Comparison of ENCODE assay signal across 13 cellular contexts in the genomic region with DNA sequence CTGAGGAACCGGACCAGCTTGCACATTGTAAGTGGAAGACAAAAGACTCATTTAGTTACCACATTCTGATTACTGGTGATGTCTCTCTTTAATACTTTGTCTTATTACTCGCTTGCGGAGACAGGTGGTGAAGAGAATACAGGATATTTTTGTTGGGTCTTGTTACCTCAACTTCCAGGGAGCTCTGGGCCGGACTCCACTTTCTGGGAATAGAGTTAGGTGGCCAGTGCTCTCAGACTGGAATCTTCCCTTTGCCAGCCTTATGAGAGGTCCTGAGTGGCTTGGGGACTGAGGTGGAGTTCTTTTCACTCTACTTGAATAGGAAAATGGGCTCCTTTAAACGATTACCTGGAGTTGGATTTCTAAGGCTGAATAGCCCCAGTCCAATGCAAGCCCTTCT. TPM values are rescaled to one million over a fixed set of nuclear protein-coding genes. Genes with fewer than 3 reads are reported as not detected.
DNase-seq lines count a peak whose midpoint lies in the region; ATAC-seq, FAIRE-seq and TF ChIP-seq lines count a peak whose summit lies in the region.
"Had no signal": no experiment of that assay in that cellular context is flagged by ENCODE, and none has a peak within 500 bp of the region (broad histone marks: within the 10 kb centered on the region; RNA-seq: fewer than 3 reads in every experiment).

No MANE protein-coding gene starts in this region.

- H3K9me3 ChIP-seq in SK-N-SH (no peaks in the 10 kb centered on the region), SJCRH30 (replicated peaks) (no peaks in the 10 kb centered on the region), endothelial cell of umbilical vein (replicated peaks; ENCODE audit: control insufficient read depth, insufficient read depth, low read length) (no peaks in the 10 kb centered on the region)
- H3K9me3 ChIP-seq: tibial nerve had no signal

- H3K36me3 ChIP-seq in SK-N-SH (replicated peaks in 1 of 2; ENCODE audit: control insufficient read depth in 1 of 2, insufficient read depth in 2 of 2, low read length in 1 of 2) (no peaks in the 10 kb centered on the region), SJCRH30 (no peaks in the 10 kb centered on the region), endothelial cell of umbilical vein (ENCODE audit: control insufficient read depth in 2 of 2, extremely low read depth in 1 of 2, insufficient read depth in 2 of 2, low read length in 2 of 2) (no peaks in the 10 kb centered on the region)
- H3K36me3 ChIP-seq: tibial nerve had no signal

- no TSS peak for BruUV-seq in endothelial cell of umbilical vein (replicated peaks; lab: Mats Ljungman, UMichigan)

- H2AFZ ChIP-seq in SK-N-SH (ENCODE audit: low read depth) = no peak overlapping the region
- no peak overlapping the region for H2AFZ ChIP-seq in endothelial cell of umbilical vein (ENCODE audit: low read depth, low read length)

- no peak for TF ChIP-seq POLR2A in endothelial cell of umbilical vein (IDR thresholded peaks at IDR 0.05; ENCODE audit: low read depth, low read length)

- intact Hi-C loops in endothelial cell of umbilical vein (cut with micrococcal nuclease) (loop anchor here (10.0 kb wide), 1 partner anchor 343 kb away; the partner anchor contains the start of gene GNPDA1), sciatic nerve (cut with DNase I) (no loop called here)

- no peaks in the 10 kb centered on the region for H3K9me1 ChIP-seq in endothelial cell of umbilical vein (replicated peaks; ENCODE audit: control insufficient read depth, extremely low read depth, insufficient read depth, low read length)

- H3K4me3 ChIP-seq in SK-N-SH (ENCODE audit: low read depth in 2 of 2, low read length in 1 of 2) (no peak overlapping the region), SJCRH30 (no peak overlapping the region), endothelial cell of umbilical vein (replicated peaks in 1 of 3; ENCODE audit: insufficient read depth in 1 of 3, low read depth in 1 of 3, low read length in 3 of 3) (no peak overlapping the region)

- DNase-seq in SK-N-SH = no peak
- no peak for DNase-seq in SJCRH30
- DNase-seq in endothelial cell of umbilical vein (ENCODE audit: low read depth, low spot score) = no peak
- peak; percentile 40 for DNase-seq in sciatic nerve (ENCODE audit: low spot score)
- no peak for DNase-seq in NCI-H226
- DNase-seq in nucleus accumbens (lab: John Stamatoyannopoulos, UW) = no peak
- DNase-seq in COR-L47 (lab: John Stamatoyannopoulos, UW) = no peak
- DNase-seq: Kasumi-1, NCI-H510A treated with DMSO at 0.1 percent for 48 hours had no signal

- H3K4me2 ChIP-seq in SK-N-SH (peak overlapping the region; percentile 96), endothelial cell of umbilical vein (ENCODE audit: insufficient read depth, low read length) (no peak overlapping the region)

- no peak for TF ChIP-seq EP300 in SK-N-SH (IDR thresholded peaks at IDR 0.05; ENCODE audit: borderline replicate concordance in 1 of 2, low read depth in 1 of 2, low read length in 1 of 2)

- peaks cover 39% of the 10 kb centered on the region for H3K79me2 ChIP-seq in SK-N-SH (ENCODE audit: insufficient read depth)
- no peaks in the 10 kb centered on the region for H3K79me2 ChIP-seq in endothelial cell of umbilical vein (ENCODE audit: control insufficient read depth, insufficient read depth, low read length)

- CTCF ChIA-PET in SK-N-SH (lab: Yijun Ruan, JAX) (interaction anchor here (0.6 to 5.4 kb wide), 6 partner anchors 10 to 355 kb away, joined by 3 to 58 read pairs (median 4); no protein-coding TSS in a partner anchor), endothelial cell of umbilical vein (lab: Charles Lee) (interaction anchor here (0.8 to 3.6 kb wide), 6 partner anchors 31 to 191 kb away, joined by 3 to 32 read pairs (median 4); partner anchors contain the start of gene SPRY4)

- H3K27me3 ChIP-seq in SK-N-SH (ENCODE audit: insufficient read depth) (no peaks in the 10 kb centered on the region), SJCRH30 (no peaks in the 10 kb centered on the region), endothelial cell of umbilical vein (ENCODE audit: control insufficient read depth in 2 of 2, insufficient read depth in 2 of 2, low read length in 2 of 2) (no peaks in the 10 kb centered on the region)

- TF ChIP-seq CTCF in SK-N-SH (IDR thresholded peaks at IDR 0.05) = no peak
- no peak for TF ChIP-seq CTCF in endothelial cell of umbilical vein (IDR thresholded peaks at IDR 0.05; ENCODE audit: extremely low read depth in 1 of 2, insufficient read depth in 1 of 2, low read depth in 1 of 2, low read length in 2 of 2)

- no peaks in the 10 kb centered on the region for H3K9me2 ChIP-seq in SK-N-SH

- H3K27ac ChIP-seq in SK-N-SH (ENCODE audit: low read depth in 2 of 2, low read length in 1 of 2) = peak overlapping the region; percentile 98 to 99
- peak overlapping the region; percentile 98 for H3K27ac ChIP-seq in SJCRH30
- H3K27ac ChIP-seq in endothelial cell of umbilical vein (ENCODE audit: insufficient read depth, low read depth, low read length) = peak overlapping the region; percentile 74

- no peaks in the 10 kb centered on the region for H4K20me1 ChIP-seq in SK-N-SH (ENCODE audit: insufficient read depth)
- no peaks in the 10 kb centered on the region for H4K20me1 ChIP-seq in endothelial cell of umbilical vein (replicated peaks; ENCODE audit: control insufficient read depth, extremely low read depth, insufficient read depth, low read length)

- peaks cover 34% of the 10 kb centered on the region for H3F3A ChIP-seq in SK-N-SH (replicated peaks; ENCODE audit: insufficient read depth)

- POLR2A ChIA-PET in SK-N-SH (lab: Yijun Ruan, JAX) (interaction anchor here (0.6 to 3.0 kb wide), 3 partner anchors 32 to 205 kb away, joined by 3 to 23 read pairs (median 4); partner anchors contain the start of gene SPRY4), endothelial cell of umbilical vein (lab: Charles Lee) (interaction anchor here (1.0 kb wide), 1 partner anchor 38 kb away, joined by 4 read pairs; no protein-coding TSS in a partner anchor)

- H3K4me1 ChIP-seq in SK-N-SH (ENCODE audit: control insufficient read depth in 1 of 2, insufficient read depth in 2 of 2, low read depth in 1 of 2, low read length in 1 of 2) = peaks cover 39 to 42% of the 10 kb centered on the region in 2 experiments
- H3K4me1 ChIP-seq in SJCRH30 = peaks cover 33% of the 10 kb centered on the region
- H3K4me1 ChIP-seq in endothelial cell of umbilical vein (ENCODE audit: control insufficient read depth, extremely low read depth, insufficient read depth, low read length) = peaks cover 40% of the 10 kb centered on the region

- no peak for ATAC-seq in SK-N-SH treated with all-trans-retinoic acid at 6 μM for 48 hours
- no peak for ATAC-seq in sciatic nerve

- no peak for TF ChIP-seq RAD21 in SK-N-SH (IDR thresholded peaks at IDR 0.05; ENCODE audit: low read length)

- WGBS in SK-N-SH (ENCODE audit: low lambda C conversion rate) = 98% methylated on average over 5 of the region's 5 CpGs

- H3K9ac ChIP-seq in SK-N-SH (peak overlapping the region; percentile 96; the same call in 1 of the 2 replicates), endothelial cell of umbilical vein (replicated peaks; ENCODE audit: extremely low read depth, insufficient read depth, low read length) (no peak overlapping the region)

- FAIRE-seq in endothelial cell of umbilical vein (lab: Jason Lieb, UNC) = no peak
- FAIRE-seq: A204.1, TTC549 had no signal

- dilution Hi-C loops in endothelial cell of umbilical vein (cut with MboI; ENCODE audit: extremely low pct_ligation_motif_present, low sequenced_read_pairs) = no loop called here

TF ChIP-seq in SK-N-SH, 30 proteins besides CTCF, POLR2A, EP300 and RAD21 (continues in another document):
- no peak for TF ChIP-seq FOSL2 (IDR thresholded peaks at IDR 0.05; ENCODE audit: borderline replicate concordance, low read depth)
- TF ChIP-seq TCF12 (IDR thresholded peaks at IDR 0.05) = no peak

TF ChIP-seq in SK-N-SH treated with all-trans-retinoic acid at 6 μM for 48 hours, 23 proteins besides CTCF, POLR2A, EP300 and RAD21 (continues in another document):
- TF ChIP-seq ISL1 (CRISPR knock-in tag; IDR thresholded peaks at IDR 0.05) (no peak), ZNF8 (CRISPR knock-in tag; IDR thresholded peaks at IDR 0.05) (no peak), ZFP3 (CRISPR knock-in tag; IDR thresholded peaks at IDR 0.05) (no peak)

TF ChIP-seq in endothelial cell of umbilical vein, 7 proteins besides CTCF, POLR2A, EP300 and RAD21:
- no peak for TF ChIP-seq JUN (IDR thresholded peaks at IDR 0.05; ENCODE audit: borderline replicate concordance, insufficient read depth, insufficient read length, low read depth)
- no peak for TF ChIP-seq MYC (IDR thresholded peaks at IDR 0.05; ENCODE audit: low read depth, low read length)
- no peak for TF ChIP-seq GATA2 (IDR thresholded peaks at IDR 0.05; ENCODE audit: insufficient read depth, insufficient read length, low read depth, low read length)
- no peak for TF ChIP-seq POLR2AphosphoS5 (IDR thresholded peaks at IDR 0.05; ENCODE audit: insufficient read depth, low read depth, low read length)

RNA-seq across cellular contexts. Expression of gene SPRY4, which starts 33.3 kb away (rescaled TPM):
- polyA plus RNA-seq in SK-N-SH (2012; rRNA removed) (12.2 and 18.0 TPM in 2 replicates), endothelial cell of umbilical vein (9.3 and 11.0 TPM in 2 replicates)
- 6.7 and 9.0 TPM in 2 replicates for polyA plus RNA-seq in SK-N-SH (2012; cell fraction: cytosol; rRNA removed)
- 49.5 and 71.0 TPM in 2 replicates for polyA plus RNA-seq in SK-N-SH (2012; cell fraction: nucleus; rRNA removed)
- total RNA-seq in SJCRH30 (2014; rRNA removed; shearing (Covaris generic)) = 41.6 and 41.7 TPM in 2 replicates
- total RNA-seq in endothelial cell of umbilical vein (33.9 and 49.5 TPM in 2 replicates), sciatic nerve (59.3 TPM)
- polyA plus RNA-seq in endothelial cell of umbilical vein (2011; cell fraction: cytosol; rRNA removed) = 5.0 and 5.8 TPM in 2 replicates
- polyA plus RNA-seq in endothelial cell of umbilical vein (2011; cell fraction: nucleus; rRNA removed) = 25.1 and 30.8 TPM in 2 replicates
- 13.8 TPM in 2 replicates for polyA plus RNA-seq in endothelial cell of umbilical vein (2012)
- polyA minus RNA-seq in endothelial cell of umbilical vein = 26.3 and 27.7 TPM in 2 replicates
- polyA minus RNA-seq in endothelial cell of umbilical vein (2011; cell fraction: cytosol; rRNA and poly(A)+ RNA removed) = not detected
- polyA minus RNA-seq in endothelial cell of umbilical vein (2011; cell fraction: nucleus; rRNA and poly(A)+ RNA removed) = 36.6 and 53.5 TPM in 2 replicates
